14 cellular contexts compared by ENCODE assay signal in the genomic region with DNA sequence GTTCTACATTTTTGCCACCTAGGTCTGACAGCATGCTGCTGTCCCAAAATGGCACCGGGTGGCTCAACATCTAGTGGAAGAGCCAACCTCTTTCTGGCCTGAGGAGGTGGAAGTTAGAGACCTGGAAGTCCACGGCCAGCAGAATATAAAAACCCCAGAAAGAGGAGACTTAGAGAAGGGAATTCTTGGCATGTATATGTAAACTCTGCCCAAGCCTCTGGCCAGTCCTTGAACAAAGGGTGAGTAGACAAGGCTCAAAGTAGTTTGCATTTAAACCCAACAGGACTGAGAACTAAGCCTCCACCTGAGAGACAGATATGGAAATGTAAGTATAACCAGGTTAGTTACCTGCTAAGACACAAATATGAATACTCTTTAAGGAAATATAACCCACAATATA.
DNase-seq lines count a peak whose midpoint lies in the region; ATAC-seq and TF ChIP-seq lines count a peak whose summit lies in the region.
"Had no signal": no experiment of that assay in that cellular context is flagged by ENCODE, and none has a peak within 500 bp of the region (broad histone marks: within the 10 kb centered on the region; RNA-seq: fewer than 3 reads in every experiment).

No MANE protein-coding gene starts in this region.

- H3K27me3 ChIP-seq in esophagus muscularis mucosa (no peaks in the 10 kb centered on the region), mammary epithelial cell (ENCODE audit: insufficient read depth, low read length) (no peaks in the 10 kb centered on the region)

- H3K4me2 ChIP-seq in mammary epithelial cell (ENCODE audit: insufficient read depth, low read depth, low read length) = no peak overlapping the region

- BruUV-seq in mammary epithelial cell (replicated peaks; lab: Mats Ljungman, UMichigan) = no TSS peak

- no peak for TF ChIP-seq POLR2A in esophagus muscularis mucosa (IDR thresholded peaks at IDR 0.05; ENCODE audit: low read depth)

- H3K27ac ChIP-seq in angular gyrus (ENCODE audit: low read depth, low read length) (peak overlapping the region; percentile 92), esophagus muscularis mucosa (replicated peaks in 1 of 4) (no peak overlapping the region), substantia nigra (ENCODE audit: low read depth, low read length, poor library complexity, severe bottlenecking) (peak overlapping the region; percentile 81), mammary epithelial cell (ENCODE audit: insufficient read depth, low read depth, low read length) (no peak overlapping the region)
- H3K27ac ChIP-seq: 22Rv1 had no signal

- no peaks in the 10 kb centered on the region for H3K79me2 ChIP-seq in mammary epithelial cell (ENCODE audit: insufficient read depth, low read length)

- H3K9me3 ChIP-seq in esophagus muscularis mucosa (no peaks in the 10 kb centered on the region), mammary epithelial cell (replicated peaks; ENCODE audit: insufficient read depth, low read length) (peaks cover under 1% of the 10 kb centered on the region)

- in situ Hi-C loops in mammary epithelial cell (cut with MboI; ENCODE audit: low sequenced_read_pairs in 2 of 2) = no loop called here

- ATAC-seq in GM21381 (IDR thresholded peaks at IDR 0.05; ENCODE audit: unreplicated experiment) = no peak
- ATAC-seq: CD8-positive, alpha-beta T cell had no signal

- TF ChIP-seq CTCF in esophagus muscularis mucosa (IDR thresholded peaks at IDR 0.05) (no peak), mammary epithelial cell (conservative IDR thresholded peaks at IDR 0.05 in 1 of 2, IDR thresholded peaks at IDR 0.05 in 1 of 2; ENCODE audit: extremely low read depth in 1 of 2, insufficient read depth in 1 of 2, low read depth in 1 of 2, low read length in 2 of 2) (no peak)

- H2AFZ ChIP-seq in mammary epithelial cell (ENCODE audit: low read depth, low read length) = no peak overlapping the region

- H4K20me1 ChIP-seq in mammary epithelial cell (ENCODE audit: insufficient read depth, low read length) = no peaks in the 10 kb centered on the region

- H3K36me3 ChIP-seq in esophagus muscularis mucosa = no peaks in the 10 kb centered on the region
- no peaks in the 10 kb centered on the region for H3K36me3 ChIP-seq in mammary epithelial cell (ENCODE audit: insufficient read depth, low read length)

- no peak overlapping the region for H3K4me3 ChIP-seq in esophagus muscularis mucosa
- H3K4me3 ChIP-seq in mammary epithelial cell (replicated peaks in 1 of 3; ENCODE audit: insufficient read depth in 1 of 3, low read depth in 2 of 3, low read length in 3 of 3) = no peak overlapping the region

- TF ChIP-seq EP300 in esophagus muscularis mucosa (IDR thresholded peaks at IDR 0.05) = no peak

- dilution Hi-C loops in mammary epithelial cell (cut with HindIII; ENCODE audit: low sequenced_read_pairs) = no loop called here

- H3K9ac ChIP-seq in mammary epithelial cell (ENCODE audit: insufficient read depth, low read length) = no peak overlapping the region

- CTCF ChIA-PET in mammary epithelial cell (lab: Charles Lee; ENCODE audit: low non-redundant PET) = no interaction called here

- WGBS in esophagus muscularis mucosa = 74% methylated on average over 2 of the region's 2 CpGs
- 50% methylated on average over 2 of the region's 2 CpGs for WGBS in mammary epithelial cell (ENCODE audit: low coverage, missing lambda C conversion rate)

- no peaks in the 10 kb centered on the region for H3K4me1 ChIP-seq in esophagus muscularis mucosa
- H3K4me1 ChIP-seq in mammary epithelial cell (ENCODE audit: insufficient read depth, low read length) = no peaks in the 10 kb centered on the region

- intact Hi-C loops in esophagus muscularis mucosa (cut with DNase I) = no loop called here
- intact Hi-C loops in mammary epithelial cell (cut with micrococcal nuclease) = no loop called here

- DNase-seq in ELF-1 (ENCODE audit: low read depth, low spot score) (peak; percentile 11), esophagus muscularis mucosa (ENCODE audit: extremely low spot score) (peak; percentile 82), substantia nigra (lab: John Stamatoyannopoulos, UW) (no peak), SIG-M5 (lab: John Stamatoyannopoulos, UW) (no peak), mammary epithelial cell (no peak)
- DNase-seq: CD8-positive, alpha-beta T cell; COR-L47; DMS153; DMS79 treated with DMSO at 0.1 percent for 48 hours; EL; GDM1 had no signal

Comparison
In these comparisons a context has a peak if more than half of its experiments do, and no peak if none do; other contexts are left out.
1. DNase-seq: peak in ELF-1 (single experiment) and esophagus muscularis mucosa (single experiment); none in substantia nigra (0 of 49), SIG-M5 (single experiment) and mammary epithelial cell (single experiment).
2. H3K27ac ChIP-seq: peak in angular gyrus (single experiment) and substantia nigra (single experiment); none in esophagus muscularis mucosa (0 of 4) and mammary epithelial cell (single experiment).